In the genomic region with DNA sequence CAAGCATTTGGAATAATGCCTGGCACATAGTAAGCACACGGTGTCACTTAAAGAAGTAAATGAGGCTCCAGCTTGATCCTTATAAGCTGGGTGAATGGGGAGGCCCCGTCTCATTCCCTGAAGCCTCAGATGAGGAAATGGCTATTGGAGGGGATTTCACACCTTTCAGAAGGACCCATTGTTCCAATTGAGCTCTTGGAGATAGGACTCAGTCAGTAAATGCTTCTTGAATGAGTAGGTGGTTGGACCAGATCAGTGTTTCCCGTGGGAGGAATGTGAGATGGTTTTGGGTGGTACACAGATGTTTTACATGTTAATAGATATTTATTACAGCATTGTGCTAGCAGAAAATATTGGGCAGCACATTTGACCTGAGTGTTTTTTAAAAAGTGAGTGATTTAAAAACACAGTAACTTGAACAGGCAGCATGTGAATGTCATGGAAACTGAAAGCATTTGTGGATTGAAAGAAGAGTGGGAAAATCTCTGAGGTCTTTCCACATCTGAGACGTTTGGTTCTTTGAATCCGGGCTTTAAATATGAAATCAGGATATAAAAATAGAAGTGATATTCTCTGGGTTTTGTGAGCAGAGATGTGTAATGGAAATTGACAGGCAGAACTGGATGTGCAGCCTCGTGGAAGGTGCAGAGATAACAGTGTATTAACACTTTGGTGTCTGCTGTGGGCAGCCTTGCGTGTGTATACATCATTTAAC, we compare ENCODE assay signal across 8 cellular contexts. TPM values are rescaled to one million over a fixed set of nuclear protein-coding genes. Genes with fewer than 3 reads are reported as not detected.
DNase-seq lines count a peak whose midpoint lies in the region; ATAC-seq, FAIRE-seq and TF ChIP-seq lines count a peak whose summit lies in the region.

No MANE protein-coding gene starts in this region.

- DNase-seq in Calu3 (peak; percentile 70), PC-9 (peak; percentile 23 to 69), endothelial cell of umbilical vein (ENCODE audit: low read depth, low spot score) (peak; percentile 31), omental fat pad (ENCODE audit: low spot score) (no peak), NCI-H1048 (lab: John Stamatoyannopoulos, UW) (no peak), GM13977 (ENCODE audit: low spot score) (no peak), SK-N-DZ (ENCODE audit: low spot score) (no peak), HuH-7 (ENCODE audit: low spot score) (no peak)

- peaks cover 38% of the 10 kb centered on the region for H3K4me1 ChIP-seq in PC-9 (replicated peaks; ENCODE audit: insufficient read depth)
- H3K4me1 ChIP-seq in endothelial cell of umbilical vein (ENCODE audit: control insufficient read depth, extremely low read depth, insufficient read depth, low read length): peaks cover 20% of the 10 kb centered on the region

- H3K79me2 ChIP-seq in PC-9 (ENCODE audit: low read depth) (no peaks in the 10 kb centered on the region), endothelial cell of umbilical vein (ENCODE audit: control insufficient read depth, insufficient read depth, low read length) (no peaks in the 10 kb centered on the region)

- H3K9ac ChIP-seq in endothelial cell of umbilical vein (replicated peaks; ENCODE audit: extremely low read depth, insufficient read depth, low read length): no peak overlapping the region

- no peak for TF ChIP-seq POLR2A in endothelial cell of umbilical vein (IDR thresholded peaks at IDR 0.05; ENCODE audit: low read depth, low read length)

- dilution Hi-C loops in endothelial cell of umbilical vein (cut with MboI; ENCODE audit: extremely low pct_ligation_motif_present, low sequenced_read_pairs): no loop called here

- intact Hi-C loops in Calu3 (cut with micrococcal nuclease; ENCODE audit: unreplicated experiment): loop anchor here (2.0 kb wide), 1 partner anchor 59 kb away; a partner anchor contains a TSS
- intact Hi-C loops in PC-9 (cut with micrococcal nuclease; ENCODE audit: unreplicated experiment): loop anchor here (2.0 to 10.0 kb wide), 2 partner anchors 217 to 753 kb away; no protein-coding TSS in a partner anchor
- intact Hi-C loops in endothelial cell of umbilical vein (cut with micrococcal nuclease): loop anchor here (10.0 kb wide), 1 partner anchor 217 kb away; no protein-coding TSS in a partner anchor

- no peak for TF ChIP-seq CTCF in Calu3 (IDR thresholded peaks at IDR 0.05; ENCODE audit: unreplicated experiment)
- TF ChIP-seq CTCF in PC-9 (conservative IDR thresholded peaks at IDR 0.05): no peak
- no peak for TF ChIP-seq CTCF in endothelial cell of umbilical vein (IDR thresholded peaks at IDR 0.05; ENCODE audit: extremely low read depth in 1 of 2, insufficient read depth in 1 of 2, low read depth in 1 of 2, low read length in 2 of 2)
- no peak for TF ChIP-seq CTCF in omental fat pad (IDR thresholded peaks at IDR 0.05)
- no peak for TF ChIP-seq CTCF in GM13977 (IDR thresholded peaks at IDR 0.05; ENCODE audit: extremely low read depth, insufficient read depth, missing control alignments)

- no TSS peak for BruUV-seq in Calu3 (replicated peaks; lab: Mats Ljungman, UMichigan)
- BruUV-seq in PC-9 (replicated peaks; lab: Mats Ljungman, UMichigan): no TSS peak
- no TSS peak for BruUV-seq in endothelial cell of umbilical vein (replicated peaks; lab: Mats Ljungman, UMichigan)

- no peaks in the 10 kb centered on the region for H4K20me1 ChIP-seq in PC-9 (ENCODE audit: insufficient read depth)
- no peaks in the 10 kb centered on the region for H4K20me1 ChIP-seq in endothelial cell of umbilical vein (replicated peaks; ENCODE audit: control insufficient read depth, extremely low read depth, insufficient read depth, low read length)

- H3K9me3 Mint-ChIP-seq in Calu3 (ENCODE audit: low read depth, unreplicated experiment): no peaks in the 10 kb centered on the region

- H3K27me3 ChIP-seq in PC-9 (ENCODE audit: insufficient read depth, low read depth) (no peaks in the 10 kb centered on the region), endothelial cell of umbilical vein (ENCODE audit: control insufficient read depth in 2 of 2, insufficient read depth in 2 of 2, low read length in 2 of 2) (no peaks in the 10 kb centered on the region)

- H2AFZ ChIP-seq in PC-9 (no peak overlapping the region), endothelial cell of umbilical vein (ENCODE audit: low read depth, low read length) (peak overlapping the region; percentile 36)

- ATAC-seq in omental fat pad (ENCODE audit: low FRiP score): peak; percentile 38

- H3K27ac ChIP-seq in PC-9 (no peak overlapping the region), endothelial cell of umbilical vein (ENCODE audit: insufficient read depth, low read depth, low read length) (no peak overlapping the region)

- H3K36me3 Mint-ChIP-seq in Calu3 (ENCODE audit: insufficient read depth, unreplicated experiment): peaks cover 23% of the 10 kb centered on the region

- in situ Hi-C loops in GM13977 (cut with MboI; ENCODE audit: low pct_unique_long_range_greater_than_20kb, low sequenced_read_pairs, unreplicated experiment): loop anchor here (10.0 kb wide), 1 partner anchor 173 kb away; no protein-coding TSS in a partner anchor

- POLR2A ChIA-PET in PC-9 (lab: Charles Lee; ENCODE audit: unreplicated experiment): interaction anchor here (0.6 kb wide), 2 partner anchors 39 to 64 kb away, joined by 3 to 18 read pairs; no protein-coding TSS in a partner anchor
- POLR2A ChIA-PET in endothelial cell of umbilical vein (lab: Charles Lee): interaction anchor here (0.6 kb wide), 1 partner anchor 155 kb away, joined by 3 read pairs; no protein-coding TSS in a partner anchor

- peak overlapping the region; percentile 18 for H3K4me2 ChIP-seq in PC-9
- H3K4me2 ChIP-seq in endothelial cell of umbilical vein (ENCODE audit: insufficient read depth, low read length): no peak overlapping the region

- peak overlapping the region; percentile 50 for H3K4me3 Mint-ChIP-seq in Calu3 (ENCODE audit: low read depth, unreplicated experiment)

- peak overlapping the region; percentile 99 for H3K27ac Mint-ChIP-seq in Calu3 (ENCODE audit: unreplicated experiment)

- CTCF ChIA-PET in Calu3 (lab: Charles Lee) (interaction anchor here (0.6 to 1.0 kb wide), 5 partner anchors 60 to 685 kb away, joined by 3 to 5 read pairs (median 4); no protein-coding TSS in a partner anchor), PC-9 (lab: Charles Lee) (interaction anchor here (0.5 to 0.8 kb wide), 3 partner anchors 20 to 160 kb away, joined by 3 to 7 read pairs (median 3); no protein-coding TSS in a partner anchor), endothelial cell of umbilical vein (lab: Charles Lee) (interaction anchor here (1.2 kb wide), 1 partner anchor 174 kb away, joined by 9 read pairs; no protein-coding TSS in a partner anchor)

- H3K9me1 ChIP-seq in endothelial cell of umbilical vein (replicated peaks; ENCODE audit: control insufficient read depth, extremely low read depth, insufficient read depth, low read length): no peaks in the 10 kb centered on the region

- peaks cover 39% of the 10 kb centered on the region for H3F3A ChIP-seq in PC-9 (ENCODE audit: insufficient read depth, low read depth)

- H3K4me1 Mint-ChIP-seq in Calu3 (ENCODE audit: low read depth, unreplicated experiment): peaks cover 46% of the 10 kb centered on the region

- no peak for FAIRE-seq in endothelial cell of umbilical vein (lab: Jason Lieb, UNC)

- H3K9me3 ChIP-seq in PC-9 (ENCODE audit: insufficient read depth, low read depth): no peaks in the 10 kb centered on the region
- no peaks in the 10 kb centered on the region for H3K9me3 ChIP-seq in endothelial cell of umbilical vein (replicated peaks; ENCODE audit: control insufficient read depth, insufficient read depth, low read length)

- H3K36me3 ChIP-seq in PC-9 (ENCODE audit: low read depth) (no peaks in the 10 kb centered on the region), endothelial cell of umbilical vein (ENCODE audit: control insufficient read depth in 2 of 2, extremely low read depth in 1 of 2, insufficient read depth in 2 of 2, low read length in 2 of 2) (no peaks in the 10 kb centered on the region)

- H3K9me2 ChIP-seq in PC-9 (ENCODE audit: insufficient read depth): no peaks in the 10 kb centered on the region

- no peak overlapping the region for H3K4me3 ChIP-seq in PC-9
- no peak overlapping the region for H3K4me3 ChIP-seq in endothelial cell of umbilical vein (replicated peaks in 1 of 3; ENCODE audit: insufficient read depth in 1 of 3, low read depth in 1 of 3, low read length in 3 of 3)

- H3K27me3 Mint-ChIP-seq in Calu3 (ENCODE audit: unreplicated experiment): no peaks in the 10 kb centered on the region

TF ChIP-seq in endothelial cell of umbilical vein, 7 proteins besides CTCF, POLR2A, EP300 and RAD21 (continues in another document):
- TF ChIP-seq GATA2 (IDR thresholded peaks at IDR 0.05; ENCODE audit: insufficient read depth, insufficient read length, low read depth, low read length): no peak
- TF ChIP-seq FOS (IDR thresholded peaks at IDR 0.05; ENCODE audit: borderline replicate concordance, insufficient read depth, low read length): no peak

RNA-seq across cellular contexts. Expression of a gene that starts 36.4 kb away (rescaled TPM):
- total RNA-seq in Calu3 (2022) (67.2 and 85.6 TPM in 2 replicates), PC-9 (2021) (69.6 and 74.6 TPM in 2 replicates), endothelial cell of umbilical vein (151 and 164 TPM in 2 replicates), omental fat pad (10 to 100 TPM; 42.6 to 86.8 (median 58.6) TPM)
- 63.1 and 65.8 TPM in 2 replicates for polyA plus RNA-seq in endothelial cell of umbilical vein
- polyA plus RNA-seq in endothelial cell of umbilical vein (2011; cell fraction: cytosol; rRNA removed): 67.5 and 72.3 TPM in 2 replicates
- polyA plus RNA-seq in endothelial cell of umbilical vein (2011; cell fraction: nucleus; rRNA removed): 155 and 157 TPM in 2 replicates
- polyA plus RNA-seq in endothelial cell of umbilical vein (2012): 88.4 and 132 TPM in 2 replicates
- 119 and 130 TPM in 2 replicates for polyA minus RNA-seq in endothelial cell of umbilical vein
- 27.0 TPM for polyA minus RNA-seq in endothelial cell of umbilical vein (2011; cell fraction: cytosol; rRNA and poly(A)+ RNA removed)
- polyA minus RNA-seq in endothelial cell of umbilical vein (2011; cell fraction: nucleus; rRNA and poly(A)+ RNA removed): 123 and 174 TPM in 2 replicates
- polyA plus RNA-seq in SK-N-DZ (2014; cell fraction: cytosol; rRNA removed): 21.4 and 32.6 TPM in 2 replicates
- 31.4 and 47.1 TPM in 2 replicates for polyA plus RNA-seq in SK-N-DZ (2014; cell fraction: nucleus; rRNA removed)

RNA-seq across cellular contexts. Expression of a gene that starts 59.9 kb away (rescaled TPM):
- 43.6 and 46.8 TPM in 2 replicates for total RNA-seq in Calu3 (2022)
- total RNA-seq in PC-9 (2021): 67.1 and 113 TPM in 2 replicates
- 36.2 and 36.8 TPM in 2 replicates for total RNA-seq in endothelial cell of umbilical vein
- polyA plus RNA-seq in endothelial cell of umbilical vein: 19.8 and 23.5 TPM in 2 replicates
- polyA plus RNA-seq in endothelial cell of umbilical vein (2011; cell fraction: cytosol; rRNA removed): 24.7 and 26.7 TPM in 2 replicates
- polyA plus RNA-seq in endothelial cell of umbilical vein (2011; cell fraction: nucleus; rRNA removed): 23.5 and 25.5 TPM in 2 replicates
- polyA plus RNA-seq in endothelial cell of umbilical vein (2012): 32.0 and 41.6 TPM in 2 replicates
- 25.4 and 29.7 TPM in 2 replicates for polyA minus RNA-seq in endothelial cell of umbilical vein
- polyA minus RNA-seq in endothelial cell of umbilical vein (2011; cell fraction: cytosol; rRNA and poly(A)+ RNA removed): 19.7 TPM
- 20.4 and 23.6 TPM in 2 replicates for polyA minus RNA-seq in endothelial cell of umbilical vein (2011; cell fraction: nucleus; rRNA and poly(A)+ RNA removed)
- total RNA-seq in omental fat pad: 10 to 100 TPM; 22.5 to 28.7 (median 24.8) TPM
- polyA plus RNA-seq in SK-N-DZ (2014; cell fraction: cytosol; rRNA removed): 52.6 and 53.8 TPM in 2 replicates
- polyA plus RNA-seq in SK-N-DZ (2014; cell fraction: nucleus; rRNA removed): 41.6 and 45.1 TPM in 2 replicates

Comparison
In these comparisons a context has a peak if more than half of its experiments do, and no peak if none do; other contexts are left out.
1. DNase-seq: peak in Calu3 (single experiment), PC-9 (2 of 2) and endothelial cell of umbilical vein (single experiment); none in omental fat pad (single experiment), NCI-H1048 (single experiment), GM13977 (single experiment), SK-N-DZ (single experiment) and HuH-7 (single experiment).